ENCODE assay signal across 8 cellular contexts in the genomic region with DNA sequence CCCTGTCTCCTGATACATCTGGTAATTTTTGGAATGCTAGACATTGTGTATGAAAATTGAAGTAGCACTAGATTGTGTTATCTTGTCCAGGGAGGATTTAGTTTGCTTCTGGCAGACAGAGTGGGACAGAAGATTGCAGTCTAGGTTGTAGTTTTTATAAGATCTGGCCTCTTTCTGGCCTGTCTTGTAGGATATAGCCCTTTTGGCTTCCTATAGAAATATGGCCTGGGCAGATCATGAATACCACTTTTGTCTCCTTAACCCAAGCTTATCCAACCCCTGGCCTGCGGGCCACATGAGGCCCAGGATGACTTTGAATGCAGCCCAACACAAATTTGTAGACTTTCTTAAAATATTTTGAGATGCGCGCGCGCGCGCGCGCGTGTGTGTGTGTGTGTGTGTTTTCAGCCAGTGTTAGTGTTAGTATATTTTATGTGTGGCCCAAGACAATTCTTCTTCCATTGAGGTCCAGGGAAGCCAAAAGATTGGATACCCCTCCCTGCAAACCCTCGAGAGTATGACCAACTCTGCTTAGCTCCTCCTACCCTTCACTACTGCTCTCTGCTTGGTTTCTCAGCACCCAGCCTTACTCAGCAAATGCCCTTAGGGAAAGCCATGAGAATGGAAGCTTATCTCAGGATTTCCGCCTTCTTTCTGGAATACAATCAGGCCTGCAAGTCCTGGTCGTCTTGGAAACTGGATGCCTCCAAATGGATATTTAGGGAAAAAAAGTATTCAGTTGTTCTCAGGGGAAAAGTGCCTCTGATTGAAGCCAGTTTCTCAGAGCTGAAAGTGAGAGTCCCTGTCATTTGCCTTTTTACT. TPM values are rescaled to one million over a fixed set of nuclear protein-coding genes. Genes with fewer than 3 reads are reported as not detected.
DNase-seq lines count a peak whose midpoint lies in the region; ATAC-seq lines count a peak whose summit lies in the region.

No MANE protein-coding gene starts in this region.

- ATAC-seq in HG03103 (IDR thresholded peaks at IDR 0.05; ENCODE audit: low read depth, unreplicated experiment), result peak; percentile 41
- ATAC-seq in HG03159 (IDR thresholded peaks at IDR 0.05; ENCODE audit: unreplicated experiment), result no peak
- no peak for ATAC-seq in GM21360 (IDR thresholded peaks at IDR 0.05; ENCODE audit: unreplicated experiment)

- in situ Hi-C loops in Caki2 (cut with HindIII; ENCODE audit: low pct_unique_long_range_greater_than_20kb, low sequenced_read_pairs), result no loop called here

- peak; percentile 74 for DNase-seq in Caki2 (ENCODE audit: low read depth)
- peak; percentile 65 for DNase-seq in amniotic epithelial cell (ENCODE audit: low read depth)
- peak; percentile 51 for DNase-seq in iris pigment epithelial cell (ENCODE audit: low read depth)
- DNase-seq in central memory CD4-positive, alpha-beta T cell, result no peak
- no peak for DNase-seq in NCI-H2196 (lab: John Stamatoyannopoulos, UW; ENCODE audit: unreplicated experiment)

RNA-seq across cellular contexts. Expression of a gene that starts 26.6 kb away (rescaled TPM):
- total RNA-seq in Caki2 (2014; rRNA removed; shearing (Covaris generic); ENCODE audit: low replicate concordance), result 8.5 and 9.3 TPM in 2 replicates

Comparison
In these comparisons a context has a peak if more than half of its experiments do, and no peak if none do; other contexts are left out.
1. DNase-seq: peak in Caki2 (single experiment), amniotic epithelial cell (single experiment) and iris pigment epithelial cell (single experiment); none in central memory CD4-positive, alpha-beta T cell (single experiment) and NCI-H2196 (single experiment).